ENCODE assay signal across 17 cellular contexts in genomic region chr11:111302298-111302697, GRCh38. TPM values are rescaled to one million over a fixed set of nuclear protein-coding genes. Genes with fewer than 3 reads are reported as not detected.
A peak's percentile ranks its signal among the peaks of the same experiment; 100 is the strongest.
DNase-seq lines count a peak whose midpoint lies in the region; ATAC-seq and TF ChIP-seq lines count a peak whose summit lies in the region.
"Had no signal": no experiment of that assay in that cellular context is flagged by ENCODE, and none has a peak within 500 bp of the region (broad histone marks: within the 10 kb centered on the region; RNA-seq: fewer than 3 reads in every experiment).

No MANE protein-coding gene starts in this region.

- no peak overlapping the region for H2BK12ac ChIP-seq in H9 (ENCODE audit: insufficient read length, low read depth, low read length)

- no peak overlapping the region for H3K14ac ChIP-seq in H9 (ENCODE audit: insufficient read depth, low read length)

- no peak overlapping the region for H3K56ac ChIP-seq in H9 (ENCODE audit: insufficient read length, low read depth, low read length)

- H3K79me1 ChIP-seq in H9 (ENCODE audit: insufficient read depth, low read depth, low read length, poor library complexity, severe bottlenecking), result no peaks in the 10 kb centered on the region

- no peaks in the 10 kb centered on the region; a peak in 1 of 7 replicates for H3K36me3 Mint-ChIP-seq in H9 (ENCODE audit: insufficient read depth in 1 of 3, low read depth in 3 of 3)

- no peak overlapping the region for H2AK5ac ChIP-seq in H9 (ENCODE audit: insufficient read length, low read length)

- ATAC-seq in lower lobe of right lung (peak; percentile 72 to 75), upper lobe of right lung (peak; percentile 71), HG03097 (IDR thresholded peaks at IDR 0.05; ENCODE audit: low FRiP score, unreplicated experiment) (no peak)

- no peaks in the 10 kb centered on the region for H4K20me1 ChIP-seq in H9 (ENCODE audit: control insufficient read depth, insufficient read depth, insufficient read length)

- no peaks in the 10 kb centered on the region for H3K9me3 Mint-ChIP-seq in H9
- H3K9me3 Mint-ChIP-seq: activated CD4-positive, alpha-beta memory T cell treated with anti-CD3 and anti-CD28 coated beads, Interleukin-2, amount 10 ng/mL, durations not matched to agents 7 days and 5 days; CD4-positive, alpha-beta T cell had no signal

- H3K36me3 ChIP-seq in lower lobe of right lung, result no peaks in the 10 kb centered on the region
- no peaks in the 10 kb centered on the region for H3K36me3 ChIP-seq in upper lobe of right lung
- H3K36me3 ChIP-seq: SJCRH30 had no signal

- H4K91ac ChIP-seq in H9 (ENCODE audit: insufficient read length, low read depth, low read length), result no peak overlapping the region

- H3K27ac ChIP-seq in lower lobe of right lung (peak overlapping the region; percentile 70), upper lobe of right lung (peak overlapping the region; percentile 80), H9 (ENCODE audit: insufficient read length, low read depth, low read length) (no peak overlapping the region)
- H3K27ac ChIP-seq: epithelial cell of prostate, SJCRH30 had no signal

- H2AFZ ChIP-seq in H9 (ENCODE audit: low read length), result no peak overlapping the region

- no CpG with 5 or more reads among the region's 3 CpGs for WGBS in H9 (ENCODE audit: extremely low coverage, insufficient read length, low lambda C conversion rate)

- intact Hi-C loops in lower lobe of right lung (cut with DNase I) (no loop called here), upper lobe of right lung (cut with DNase I) (no loop called here)

- peaks cover 42% of the 10 kb centered on the region for H3K27me3 Mint-ChIP-seq in H9 (ENCODE audit: low read depth)

- DNase-seq in NCI-H2081 (lab: John Stamatoyannopoulos, UW), result peak; percentile 64 to 73
- no peak for DNase-seq in NCI-H2081 treated with DMSO at 0.1 percent for 48 hours (lab: John Stamatoyannopoulos, UW)
- DNase-seq in NCI-H526 (lab: John Stamatoyannopoulos, UW), result peak; percentile 87 to 88
- peak; percentile 74 for DNase-seq in lower lobe of right lung
- peak; percentile 79 for DNase-seq in upper lobe of right lung
- no peak for DNase-seq in H9
- no peak for DNase-seq in AG20443 (ENCODE audit: low spot score)
- DNase-seq: activated CD4-positive, alpha-beta memory T cell treated with anti-CD3 and anti-CD28 coated beads, Interleukin-2, amount 10 ng/mL, durations not matched to agents 7 days and 5 days; amniotic stem cell; CD4-positive, alpha-beta T cell; GF-D8; glutamatergic neuron; KG1; posterior cingulate gyrus; SJCRH30 had no signal

- H3K4me1 ChIP-seq in lower lobe of right lung (peaks cover 26% of the 10 kb centered on the region), upper lobe of right lung (peaks cover 5% of the 10 kb centered on the region), H9 (ENCODE audit: insufficient read depth, low read length) (peaks cover 6% of the 10 kb centered on the region; the same call in 1 of the 2 replicates)
- H3K4me1 ChIP-seq: SJCRH30 had no signal

- no peaks in the 10 kb centered on the region for H3K79me2 ChIP-seq in H9 (ENCODE audit: insufficient read depth, low read length)

- no peak overlapping the region for H2BK20ac ChIP-seq in H9 (ENCODE audit: low read depth, low read length, poor library complexity, severe bottlenecking)

- no peak overlapping the region for H2BK120ac ChIP-seq in H9 (ENCODE audit: low read depth, low read length, poor library complexity, severe bottlenecking)

- no peak overlapping the region for H3K9ac ChIP-seq in H9 (ENCODE audit: extremely low read depth, insufficient read length, low read length)

- peaks cover 15% of the 10 kb centered on the region for H3K23me2 ChIP-seq in H9 (ENCODE audit: insufficient read length, low read depth, low read length, poor library complexity, severe bottlenecking)

- H3K23ac ChIP-seq in H9 (ENCODE audit: insufficient read length, low read depth, low read length), result no peak overlapping the region

- peak overlapping the region in 1 of 3 experiments; percentile 43; a peak in 1 of 7 replicates for H3K27ac Mint-ChIP-seq in H9
- H3K27ac Mint-ChIP-seq: activated CD4-positive, alpha-beta memory T cell treated with anti-CD3 and anti-CD28 coated beads, Interleukin-2, amount 10 ng/mL, durations not matched to agents 7 days and 5 days; CD4-positive, alpha-beta T cell had no signal

- no peak overlapping the region for H3K4me2 ChIP-seq in H9 (ENCODE audit: insufficient read depth, insufficient read length, low read length)

- no peak overlapping the region for H3K4me3 Mint-ChIP-seq in H9
- H3K4me3 Mint-ChIP-seq: activated CD4-positive, alpha-beta memory T cell treated with anti-CD3 and anti-CD28 coated beads, Interleukin-2, amount 10 ng/mL, durations not matched to agents 7 days and 5 days; CD4-positive, alpha-beta T cell had no signal

- TF ChIP-seq CTCF in lower lobe of right lung (IDR thresholded peaks at IDR 0.05), result no peak
- no peak for TF ChIP-seq CTCF in upper lobe of right lung (IDR thresholded peaks at IDR 0.05)
- TF ChIP-seq CTCF in H9 (conservative IDR thresholded peaks at IDR 0.05), result no peak

- H3T11ph ChIP-seq in H9 (ENCODE audit: low read length), result no peak overlapping the region

- no peak overlapping the region for H3K18ac ChIP-seq in H9 (ENCODE audit: insufficient read length, low read depth, low read length)

- no peak overlapping the region for H3K4me3 ChIP-seq in lower lobe of right lung
- no peak overlapping the region for H3K4me3 ChIP-seq in upper lobe of right lung
- H3K4me3 ChIP-seq: SJCRH30 had no signal

- H3K9me3 ChIP-seq in lower lobe of right lung, result no peaks in the 10 kb centered on the region
- no peaks in the 10 kb centered on the region for H3K9me3 ChIP-seq in upper lobe of right lung
- H3K9me3 ChIP-seq in H9 (ENCODE audit: control insufficient read depth, low read depth, low read length), result no peaks in the 10 kb centered on the region
- H3K9me3 ChIP-seq: SJCRH30 had no signal

- H2BK5ac ChIP-seq in H9 (ENCODE audit: insufficient read length, low read length), result no peak overlapping the region

- H3K4ac ChIP-seq in H9 (ENCODE audit: low read depth, low read length), result no peak overlapping the region

- H2BK15ac ChIP-seq in H9 (ENCODE audit: low read depth, low read length), result no peak overlapping the region

- no peak overlapping the region for H4K8ac ChIP-seq in H9 (replicated peaks; ENCODE audit: insufficient read length, low read depth, low read length)

- H3K27me3 ChIP-seq in lower lobe of right lung (ENCODE audit: low read depth), result peaks cover 19% of the 10 kb centered on the region
- H3K27me3 ChIP-seq in upper lobe of right lung, result no peaks in the 10 kb centered on the region
- no peaks in the 10 kb centered on the region; the same call in 1 of the 2 replicates for H3K27me3 ChIP-seq in H9 (ENCODE audit: insufficient read depth, low read length)
- H3K27me3 ChIP-seq: SJCRH30 had no signal

- H3K4me1 Mint-ChIP-seq in H9, result peaks cover 18 to 39% of the 10 kb centered on the region in 2 experiments

- H4K5ac ChIP-seq in H9 (ENCODE audit: insufficient read length, low read depth, low read length), result no peak overlapping the region

RNA-seq across cellular contexts. Expression of gene POU2AF3, which starts 4.0 kb away (rescaled TPM):
- total RNA-seq in lower lobe of right lung (3.4 TPM), upper lobe of right lung (1.8 TPM), H9 (2021) (0.52 and 0.64 TPM in 2 replicates)
- total RNA-seq: activated CD4-positive, alpha-beta memory T cell treated with anti-CD3 and anti-CD28 coated beads, Interleukin-2, amount 10 ng/mL, durations not matched to agents 7 days and 5 days; CD4-positive, alpha-beta T cell; SJCRH30 had no signal

RNA-seq across cellular contexts. Expression of gene POU2AF2, which starts 56.8 kb away (rescaled TPM):
- total RNA-seq in lower lobe of right lung, result not detected
- total RNA-seq in upper lobe of right lung, result not detected
- total RNA-seq in H9 (2021), result not detected in 2 replicates
- total RNA-seq: activated CD4-positive, alpha-beta memory T cell treated with anti-CD3 and anti-CD28 coated beads, Interleukin-2, amount 10 ng/mL, durations not matched to agents 7 days and 5 days; CD4-positive, alpha-beta T cell; SJCRH30 had no signal

Comparison
In these comparisons a context has a peak if more than half of its experiments do, and no peak if none do; other contexts are left out.
1. DNase-seq: peak in NCI-H2081 (2 of 2), NCI-H526 (2 of 2), lower lobe of right lung (single experiment) and upper lobe of right lung (single experiment); none in NCI-H2081 treated with DMSO at 0.1 percent for 48 hours (single experiment), H9 (single experiment) and AG20443 (single experiment).